32 cellular contexts compared by ENCODE assay signal in genomic region chr9:81902191-81902590, GRCh38. TPM values are rescaled to one million over a fixed set of nuclear protein-coding genes. Genes with fewer than 3 reads are reported as not detected.
DNase-seq lines count a peak whose midpoint lies in the region; ATAC-seq and TF ChIP-seq lines count a peak whose summit lies in the region.
"Had no signal": no experiment of that assay in that cellular context is flagged by ENCODE, and none has a peak within 500 bp of the region (broad histone marks: within the 10 kb centered on the region; RNA-seq: fewer than 3 reads in every experiment).

No MANE protein-coding gene starts in this region.

- no peak for ATAC-seq in activated CD8-positive, alpha-beta T cell treated with anti-CD3 and anti-CD28 coated beads for 36 hours
- ATAC-seq: esophagus mucosa, Panc1, right lobe of liver had no signal

- intact Hi-C loops in activated CD8-positive, alpha-beta T cell treated with anti-CD3 and anti-CD28 coated beads for 36 hours (cut with micrococcal nuclease): no loop called here

- H3K9ac ChIP-seq in Loucy (ENCODE audit: low read depth, low read length, poor library complexity, severe bottlenecking): no peak overlapping the region

- H3K4me3 ChIP-seq in Loucy (ENCODE audit: low read length, poor library complexity, severe bottlenecking) (no peak overlapping the region), cardiac fibroblast (replicated peaks in 1 of 2; ENCODE audit: low read depth in 2 of 2, low read length in 2 of 2) (no peak overlapping the region)
- H3K4me3 ChIP-seq: right lobe of liver, transverse colon had no signal

- peaks cover 14% of the 10 kb centered on the region for H3K4me1 ChIP-seq in Loucy (ENCODE audit: insufficient read depth, low read length, poor library complexity, severe bottlenecking)
- H3K4me1 ChIP-seq: right lobe of liver, transverse colon had no signal

- H3K79me2 ChIP-seq in Loucy (ENCODE audit: insufficient read depth, low read length): no peaks in the 10 kb centered on the region

- H3K27me3 ChIP-seq in Loucy (ENCODE audit: insufficient read depth, low read length, poor library complexity, severe bottlenecking): no peaks in the 10 kb centered on the region
- H3K27me3 ChIP-seq: right lobe of liver, transverse colon had no signal

- H3F3A ChIP-seq in Loucy (ENCODE audit: low read depth): no peaks in the 10 kb centered on the region

- peak overlapping the region; percentile 50 for H3K4me2 ChIP-seq in Loucy (ENCODE audit: low read depth, low read length, poor library complexity, severe bottlenecking)

- H3K9me2 ChIP-seq in Loucy (replicated peaks; ENCODE audit: low read depth, low read length): no peaks in the 10 kb centered on the region

- H3K27me3 Mint-ChIP-seq in activated CD8-positive, alpha-beta T cell treated with anti-CD3 and anti-CD28 coated beads for 36 hours: no peaks in the 10 kb centered on the region
- H3K27me3 Mint-ChIP-seq: activated naive CD8-positive, alpha-beta T cell; dendritic cell treated with granulocyte-macrophage colony-stimulating factor and Interleukin-4, amounts not matched to agents 40 ng/mL and 50 ng/mL, for 4 days had no signal

- no peak overlapping the region for H2AFZ ChIP-seq in Loucy (ENCODE audit: low read length)

- peak; percentile 51 to 63 for DNase-seq in cardiac fibroblast (ENCODE audit: low read depth in 2 of 2)
- peak; percentile 64 for DNase-seq in iris pigment epithelial cell (ENCODE audit: low read depth)
- DNase-seq in KG1 (lab: John Stamatoyannopoulos, UW): no peak
- DNase-seq in NCI-H1105 treated with DMSO at 0.1 percent for 48 hours (lab: John Stamatoyannopoulos, UW): no peak
- DNase-seq in occipital lobe (lab: John Stamatoyannopoulos, UW): no peak
- no peak for DNase-seq in activated CD8-positive, alpha-beta T cell treated with anti-CD3 and anti-CD28 coated beads for 36 hours
- DNase-seq: activated CD4-positive, alpha-beta T cell treated with anti-CD3 and anti-CD28 coated beads for 4 hours; activated effector memory CD4-positive, alpha-beta T cell treated with anti-CD3 and anti-CD28 coated beads, Interleukin-2, amount 50 U/mL, for 16 hours; activated T-cell treated with anti-CD3 and anti-CD28 coated beads, Interleukin-2, amount 50 U/mL, for 1 hour; anterior cingulate cortex; central memory CD4-positive, alpha-beta T cell; DND-41; endodermal cell; HFFc6; immature natural killer cell; NCI-H1048; NCI-H1694; NCI-H446; NCI-H748 treated with DMSO at 0.1 percent for 48 hours; right lobe of liver; SHP77; stimulated activated CD4-positive, alpha-beta T cell treated with anti-CD3 and anti-CD28 coated beads, Interleukin-12 subunit alpha, Interleukin-12 subunit beta, amount 100 ng/mL, for 4 hours; stimulated activated CD4-positive, alpha-beta T cell treated with anti-CD3 and anti-CD28 coated beads, Interleukin-2, amount 100 ng/mL, for 48 hours; transverse colon had no signal

- CTCF ChIA-PET in activated CD8-positive, alpha-beta T cell treated with anti-CD3 and anti-CD28 coated beads for 36 hours (lab: Charles Lee): no interaction called here

- no peak for TF ChIP-seq CTCF in Loucy (conservative IDR thresholded peaks at IDR 0.05; ENCODE audit: low read length)
- TF ChIP-seq CTCF in cardiac fibroblast (IDR thresholded peaks at IDR 0.05; ENCODE audit: low read depth, low read length): no peak
- no peak for TF ChIP-seq CTCF in activated CD8-positive, alpha-beta T cell treated with anti-CD3 and anti-CD28 coated beads for 36 hours (IDR thresholded peaks at IDR 0.05)

- no peaks in the 10 kb centered on the region for H3K9me3 Mint-ChIP-seq in activated CD8-positive, alpha-beta T cell treated with anti-CD3 and anti-CD28 coated beads for 36 hours
- H3K9me3 Mint-ChIP-seq: endodermal cell, HFFc6 had no signal

- H3K9me3 ChIP-seq in Loucy (ENCODE audit: insufficient read depth, low read depth, low read length): no peaks in the 10 kb centered on the region
- H3K9me3 ChIP-seq: right lobe of liver, transverse colon had no signal

- POLR2A ChIA-PET in activated CD8-positive, alpha-beta T cell treated with anti-CD3 and anti-CD28 coated beads for 36 hours (lab: Charles Lee): no interaction called here

- no peaks in the 10 kb centered on the region for H4K20me1 ChIP-seq in Loucy (ENCODE audit: insufficient read depth, low read length, poor library complexity, severe bottlenecking)

- no peaks in the 10 kb centered on the region for H3K4me1 Mint-ChIP-seq in activated CD8-positive, alpha-beta T cell treated with anti-CD3 and anti-CD28 coated beads for 36 hours (ENCODE audit: low read depth)
- H3K4me1 Mint-ChIP-seq: endodermal cell, immature natural killer cell had no signal

- H3K4me3 Mint-ChIP-seq in activated CD8-positive, alpha-beta T cell treated with anti-CD3 and anti-CD28 coated beads for 36 hours: no peak overlapping the region
- H3K4me3 Mint-ChIP-seq: activated naive CD8-positive, alpha-beta T cell; dendritic cell treated with granulocyte-macrophage colony-stimulating factor and Interleukin-4, amounts not matched to agents 40 ng/mL and 50 ng/mL, for 4 days; endodermal cell; HFFc6; immature natural killer cell had no signal

- no peaks in the 10 kb centered on the region for H3K36me3 ChIP-seq in Loucy (ENCODE audit: insufficient read depth, low read length)
- H3K36me3 ChIP-seq: right lobe of liver, transverse colon had no signal

- H3K27ac Mint-ChIP-seq in activated CD8-positive, alpha-beta T cell treated with anti-CD3 and anti-CD28 coated beads for 36 hours: no peak overlapping the region
- H3K27ac Mint-ChIP-seq: activated naive CD8-positive, alpha-beta T cell; dendritic cell treated with granulocyte-macrophage colony-stimulating factor and Interleukin-4, amounts not matched to agents 40 ng/mL and 50 ng/mL, for 4 days; endodermal cell; HFFc6; immature natural killer cell had no signal

- no peaks in the 10 kb centered on the region for H3K36me3 Mint-ChIP-seq in activated CD8-positive, alpha-beta T cell treated with anti-CD3 and anti-CD28 coated beads for 36 hours (ENCODE audit: low read depth)
- H3K36me3 Mint-ChIP-seq: activated naive CD8-positive, alpha-beta T cell; immature natural killer cell had no signal

RNA-seq across cellular contexts. Expression of gene SPATA31D4, which starts 26.0 kb away (rescaled TPM):
- not detected for total RNA-seq in occipital lobe
- total RNA-seq in activated CD8-positive, alpha-beta T cell treated with anti-CD3 and anti-CD28 coated beads for 36 hours: not detected
- total RNA-seq: endodermal cell, esophagus mucosa, glomerular endothelial cell, H1, HFFc6, posterior vena cava, right lobe of liver, transverse colon had no signal

RNA-seq across cellular contexts. Expression of gene SPATA31D3, which starts 41.1 kb away (rescaled TPM):
- not detected for total RNA-seq in occipital lobe
- total RNA-seq in activated CD8-positive, alpha-beta T cell treated with anti-CD3 and anti-CD28 coated beads for 36 hours: not detected
- total RNA-seq: endodermal cell, esophagus mucosa, glomerular endothelial cell, H1, HFFc6, posterior vena cava, right lobe of liver, transverse colon had no signal

Comparison
In these comparisons a context has a peak if more than half of its experiments do, and no peak if none do; other contexts are left out.
1. DNase-seq: peak in cardiac fibroblast (2 of 2) and iris pigment epithelial cell (single experiment); none in KG1 (single experiment), NCI-H1105 treated with DMSO at 0.1 percent for 48 hours (single experiment), occipital lobe (single experiment) and activated CD8-positive, alpha-beta T cell treated with anti-CD3 and anti-CD28 coated beads for 36 hours (single experiment).